14 cellular contexts compared by ENCODE assay signal in the genomic region with DNA sequence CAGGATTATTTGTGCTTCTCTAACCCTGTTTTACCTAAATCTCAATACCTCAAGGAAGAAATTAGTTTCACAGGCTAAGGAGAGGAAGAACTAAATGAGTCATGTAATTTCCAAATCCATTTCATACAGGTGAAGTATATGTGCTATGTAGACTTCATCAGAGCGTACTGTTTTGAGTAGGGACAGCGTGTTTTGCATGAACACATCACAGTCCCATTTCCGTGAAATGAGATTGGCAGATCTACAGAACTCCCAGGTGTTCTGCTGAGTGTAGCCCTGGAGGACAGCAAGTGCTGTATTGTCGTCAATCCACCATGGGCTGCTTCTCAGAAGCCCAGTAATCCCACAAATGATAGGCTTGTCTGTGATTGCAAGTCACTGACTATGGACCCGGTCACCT.
DNase-seq lines count a peak whose midpoint lies in the region; ATAC-seq and TF ChIP-seq lines count a peak whose summit lies in the region.
"Had no signal": no experiment of that assay in that cellular context is flagged by ENCODE, and none has a peak within 500 bp of the region (broad histone marks: within the 10 kb centered on the region; RNA-seq: fewer than 3 reads in every experiment).

No MANE protein-coding gene starts in this region.

- no peaks in the 10 kb centered on the region for H3K9me3 Mint-ChIP-seq in natural killer cell treated with Interleukin-12 subunit alpha and Interleukin-12 subunit beta and Interleukin-15 and Interleukin-18, amount 100 ng/mL, for 72 hours
- no peaks in the 10 kb centered on the region for H3K9me3 Mint-ChIP-seq in natural killer cell
- H3K9me3 Mint-ChIP-seq in stimulated activated naive CD8-positive, alpha-beta T cell treated with anti-CD3 and anti-CD28 coated beads, Interleukin-15, amount 100 ng/mL, for 72 hours = no peaks in the 10 kb centered on the region

- ATAC-seq in natural killer cell treated with Interleukin-12 subunit alpha and Interleukin-12 subunit beta and Interleukin-15 and Interleukin-18, amount 100 ng/mL, for 72 hours = no peak
- ATAC-seq in natural killer cell (no peak), HG02798 (IDR thresholded peaks at IDR 0.05; ENCODE audit: poor library complexity, unreplicated experiment) (peak; percentile 65), T-helper 17 cell (no peak)
- peak; percentile 73 for ATAC-seq in stimulated activated naive CD8-positive, alpha-beta T cell treated with anti-CD3 and anti-CD28 coated beads, Interleukin-15, amount 100 ng/mL, for 72 hours
- ATAC-seq: left cardiac atrium had no signal

- peaks cover 49% of the 10 kb centered on the region for H3K36me3 Mint-ChIP-seq in natural killer cell treated with Interleukin-12 subunit alpha and Interleukin-12 subunit beta and Interleukin-15 and Interleukin-18, amount 100 ng/mL, for 72 hours
- peaks cover 21% of the 10 kb centered on the region for H3K36me3 Mint-ChIP-seq in natural killer cell
- H3K36me3 Mint-ChIP-seq in T-helper 17 cell (ENCODE audit: low read depth) = peaks cover 14% of the 10 kb centered on the region

- no peaks in the 10 kb centered on the region for H3K27me3 Mint-ChIP-seq in natural killer cell treated with Interleukin-12 subunit alpha and Interleukin-12 subunit beta and Interleukin-15 and Interleukin-18, amount 100 ng/mL, for 72 hours
- H3K27me3 Mint-ChIP-seq in natural killer cell (ENCODE audit: low read depth in 2 of 2) = no peaks in the 10 kb centered on the region
- no peaks in the 10 kb centered on the region for H3K27me3 Mint-ChIP-seq in T-helper 17 cell
- H3K27me3 Mint-ChIP-seq in stimulated activated naive CD8-positive, alpha-beta T cell treated with anti-CD3 and anti-CD28 coated beads, Interleukin-15, amount 100 ng/mL, for 72 hours = no peaks in the 10 kb centered on the region

- H3K4me1 Mint-ChIP-seq in natural killer cell treated with Interleukin-12 subunit alpha and Interleukin-12 subunit beta and Interleukin-15 and Interleukin-18, amount 100 ng/mL, for 72 hours (ENCODE audit: low read depth in 2 of 2) = peaks cover 22 to 25% of the 10 kb centered on the region in 2 donors
- H3K4me1 Mint-ChIP-seq in natural killer cell = peaks cover 9 to 14% of the 10 kb centered on the region in 2 donors
- peaks cover 13% of the 10 kb centered on the region for H3K4me1 Mint-ChIP-seq in T-helper 17 cell
- H3K4me1 Mint-ChIP-seq in stimulated activated naive CD8-positive, alpha-beta T cell treated with anti-CD3 and anti-CD28 coated beads, Interleukin-15, amount 100 ng/mL, for 72 hours = peaks cover 82% of the 10 kb centered on the region

- no peak for DNase-seq in natural killer cell treated with Interleukin-12 subunit alpha and Interleukin-12 subunit beta and Interleukin-15 and Interleukin-18, amount 100 ng/mL, for 72 hours (ENCODE audit: low spot score)
- no peak for DNase-seq in natural killer cell
- DNase-seq in T-helper 17 cell = no peak
- DNase-seq in stimulated activated naive CD8-positive, alpha-beta T cell treated with anti-CD3 and anti-CD28 coated beads, Interleukin-15, amount 100 ng/mL, for 72 hours = no peak
- no peak for DNase-seq in iPS-NIHi7 (ENCODE audit: extremely low spot score)
- no peak for DNase-seq in NCI-H1694 (lab: John Stamatoyannopoulos, UW)
- no peak for DNase-seq in GM13976 (ENCODE audit: low spot score)
- DNase-seq: adrenal gland; erythroblast; left cardiac atrium; PC-9; stimulated activated CD4-positive, alpha-beta T cell treated with anti-CD3 and anti-CD28 coated beads, Interleukin-4, amount 100 ng/mL, for 4 hours; stomach had no signal

- intact Hi-C loops in natural killer cell (cut with micrococcal nuclease) = no loop called here

- no peaks in the 10 kb centered on the region for H3K9me3 ChIP-seq in T-helper 17 cell (ENCODE audit: control insufficient read depth, low read length, poor library complexity, severe bottlenecking)
- H3K9me3 ChIP-seq: adrenal gland, stomach had no signal

- H3K4me3 Mint-ChIP-seq in natural killer cell treated with Interleukin-12 subunit alpha and Interleukin-12 subunit beta and Interleukin-15 and Interleukin-18, amount 100 ng/mL, for 72 hours = no peak overlapping the region
- H3K4me3 Mint-ChIP-seq in natural killer cell (no peak overlapping the region), T-helper 17 cell (no peak overlapping the region)
- peak overlapping the region in 1 of 2 donors; percentile 49 for H3K4me3 Mint-ChIP-seq in stimulated activated naive CD8-positive, alpha-beta T cell treated with anti-CD3 and anti-CD28 coated beads, Interleukin-15, amount 100 ng/mL, for 72 hours

- TF ChIP-seq CTCF in natural killer cell (IDR thresholded peaks at IDR 0.05) (no peak), GM13976 (IDR thresholded peaks at IDR 0.05; ENCODE audit: borderline replicate concordance, control extremely low read depth, extremely low read depth, insufficient read depth, missing control alignments) (no peak)

- peak overlapping the region; percentile 55 to 65 for H3K27ac Mint-ChIP-seq in natural killer cell treated with Interleukin-12 subunit alpha and Interleukin-12 subunit beta and Interleukin-15 and Interleukin-18, amount 100 ng/mL, for 72 hours
- peak overlapping the region in 1 of 2 donors; percentile 0 for H3K27ac Mint-ChIP-seq in natural killer cell
- H3K27ac Mint-ChIP-seq in T-helper 17 cell = peak overlapping the region; percentile 72
- peak overlapping the region; percentile 90 to 91 for H3K27ac Mint-ChIP-seq in stimulated activated naive CD8-positive, alpha-beta T cell treated with anti-CD3 and anti-CD28 coated beads, Interleukin-15, amount 100 ng/mL, for 72 hours

- in situ Hi-C loops in GM13976 (cut with MboI; ENCODE audit: low sequenced_read_pairs, unreplicated experiment) = loop anchor here (25.0 kb wide), 1 partner anchor 455 kb away; no protein-coding TSS in a partner anchor

Comparison
In these comparisons a context has a peak if more than half of its experiments do, and no peak if none do; other contexts are left out.
1. ATAC-seq: peak in HG02798 (single experiment) and stimulated activated naive CD8-positive, alpha-beta T cell treated with anti-CD3 and anti-CD28 coated beads, Interleukin-15, amount 100 ng/mL, for 72 hours (single experiment); none in natural killer cell treated with Interleukin-12 subunit alpha and Interleukin-12 subunit beta and Interleukin-15 and Interleukin-18, amount 100 ng/mL, for 72 hours (0 of 2), natural killer cell (0 of 3) and T-helper 17 cell (single experiment).